In the genomic region with DNA sequence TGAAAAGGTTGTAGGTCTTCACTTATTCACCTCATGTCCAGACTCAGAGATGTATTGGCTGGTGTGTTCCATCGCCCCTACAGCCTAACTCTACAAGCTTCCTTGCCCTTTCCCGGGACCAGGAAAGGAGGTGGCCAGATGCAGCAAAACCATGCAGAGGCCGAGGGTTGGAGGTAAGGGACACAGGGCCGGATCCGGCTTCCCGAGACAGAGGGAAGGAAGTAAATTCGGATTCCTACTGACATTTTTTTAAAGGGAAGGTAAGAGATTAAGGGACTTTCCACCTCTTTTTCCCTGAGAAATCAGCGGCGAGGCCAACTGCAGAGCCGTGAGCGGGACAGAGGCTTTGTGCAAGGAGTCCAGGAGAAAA, we compare ENCODE assay signal across 10 cellular contexts. TPM values are rescaled to one million over a fixed set of nuclear protein-coding genes. Genes with fewer than 3 reads are reported as not detected.
DNase-seq lines count a peak whose midpoint lies in the region; ATAC-seq and TF ChIP-seq lines count a peak whose summit lies in the region.
"Had no signal": no experiment of that assay in that cellular context is flagged by ENCODE, and none has a peak within 500 bp of the region (broad histone marks: within the 10 kb centered on the region; RNA-seq: fewer than 3 reads in every experiment).

No MANE protein-coding gene starts in this region.

- H3K36me3 Mint-ChIP-seq in activated T-cell treated with anti-CD3 and anti-CD28 coated beads, Interleukin-2, amount 50 U/mL, for 4 hours (ENCODE audit: insufficient read depth) = no peaks in the 10 kb centered on the region
- no peaks in the 10 kb centered on the region for H3K36me3 Mint-ChIP-seq in stimulated activated naive B cell treated with anti-CD40 and anti-IgM and Interleukin-4, amounts not matched to agents 10 μg/mL and 1 μg/mL and 100 μg/mL, for 72 hours

- no peaks in the 10 kb centered on the region for H3K9me3 Mint-ChIP-seq in activated T-cell treated with anti-CD3 and anti-CD28 coated beads, Interleukin-2, amount 50 U/mL, for 4 hours
- H3K9me3 Mint-ChIP-seq in stimulated activated naive B cell treated with anti-CD40 and anti-IgM and Interleukin-4, amounts not matched to agents 10 μg/mL and 1 μg/mL and 100 μg/mL, for 72 hours = no peaks in the 10 kb centered on the region

- H3K36me3 ChIP-seq in iPS DF 6.9 (ENCODE audit: control insufficient read depth, insufficient read depth, low read length) = no peaks in the 10 kb centered on the region

- peaks cover 52% of the 10 kb centered on the region for H3K27me3 Mint-ChIP-seq in activated T-cell treated with anti-CD3 and anti-CD28 coated beads, Interleukin-2, amount 50 U/mL, for 4 hours (ENCODE audit: low read depth)
- H3K27me3 Mint-ChIP-seq in stimulated activated naive B cell treated with anti-CD40 and anti-IgM and Interleukin-4, amounts not matched to agents 10 μg/mL and 1 μg/mL and 100 μg/mL, for 72 hours = peaks cover 28 to 66% of the 10 kb centered on the region in 2 donors

- no peaks in the 10 kb centered on the region for H3K9me3 ChIP-seq in iPS DF 6.9 (ENCODE audit: control insufficient read depth, insufficient read depth, low read length)

- H3K4me3 ChIP-seq in iPS DF 6.9 (ENCODE audit: low read length) = peak overlapping the region; percentile 3; the same call in 1 of the 2 replicates

- no peak for ATAC-seq in activated T-cell treated with anti-CD3 and anti-CD28 coated beads, Interleukin-2, amount 50 U/mL, for 4 hours
- no peak for ATAC-seq in stimulated activated naive B cell treated with anti-CD40 and anti-IgM and Interleukin-4, amounts not matched to agents 10 μg/mL and 1 μg/mL and 100 μg/mL, for 72 hours (replicated peaks)

- peak overlapping the region; percentile 69 for H3K4me3 Mint-ChIP-seq in activated T-cell treated with anti-CD3 and anti-CD28 coated beads, Interleukin-2, amount 50 U/mL, for 4 hours
- peak overlapping the region; percentile 77 to 79 for H3K4me3 Mint-ChIP-seq in stimulated activated naive B cell treated with anti-CD40 and anti-IgM and Interleukin-4, amounts not matched to agents 10 μg/mL and 1 μg/mL and 100 μg/mL, for 72 hours

- peaks cover 11% of the 10 kb centered on the region for H3K4me1 Mint-ChIP-seq in activated T-cell treated with anti-CD3 and anti-CD28 coated beads, Interleukin-2, amount 50 U/mL, for 4 hours (ENCODE audit: low read depth)
- H3K4me1 Mint-ChIP-seq in stimulated activated naive B cell treated with anti-CD40 and anti-IgM and Interleukin-4, amounts not matched to agents 10 μg/mL and 1 μg/mL and 100 μg/mL, for 72 hours = peaks cover 11 to 18% of the 10 kb centered on the region in 2 donors

- no CpG with 5 or more reads among the region's 11 CpGs for WGBS in iPS DF 6.9 (ENCODE audit: insufficient coverage, insufficient read length)

- peak overlapping the region; percentile 47 for H3K27ac Mint-ChIP-seq in stimulated activated naive B cell treated with anti-CD40 and anti-IgM and Interleukin-4, amounts not matched to agents 10 μg/mL and 1 μg/mL and 100 μg/mL, for 72 hours

- H3K27ac ChIP-seq in VCaP (peak overlapping the region; percentile 81), iPS DF 6.9 (ENCODE audit: low read length) (no peak overlapping the region)

- no peak for TF ChIP-seq CTCF in VCaP (conservative IDR thresholded peaks at IDR 0.05)

- H3K27me3 ChIP-seq in iPS DF 6.9 (ENCODE audit: control insufficient read depth, insufficient read depth, low read length) = peaks cover 28% of the 10 kb centered on the region

- no peaks in the 10 kb centered on the region for H3K4me1 ChIP-seq in iPS DF 6.9 (ENCODE audit: control insufficient read depth, insufficient read depth, low read length)

- no peak for DNase-seq in activated T-cell treated with anti-CD3 and anti-CD28 coated beads, Interleukin-2, amount 50 U/mL, for 4 hours
- DNase-seq in activated T-cell treated with anti-CD3 and anti-CD28 coated beads, Interleukin-2, amount 50 U/mL, for 48 hours = no peak
- no peak for DNase-seq in iPS DF 6.9 (ENCODE audit: low read depth, low spot score)
- no peak for DNase-seq in stimulated activated naive B cell treated with anti-CD40 and anti-IgM and Interleukin-4, amounts not matched to agents 10 μg/mL and 1 μg/mL and 100 μg/mL, for 72 hours
- DNase-seq in effector CD8-positive, alpha-beta T cell (lab: John Stamatoyannopoulos, UW) = no peak
- DNase-seq in dermis blood vessel endothelial cell = no peak
- no peak for DNase-seq in NCI-H1694 (lab: John Stamatoyannopoulos, UW)
- DNase-seq: KBM-7; stimulated activated CD4-positive, alpha-beta T cell treated with anti-CD3 and anti-CD28 coated beads, Interleukin-2, amount 100 ng/mL, for 48 hours had no signal

RNA-seq across cellular contexts. Expression of gene EPHA10, which starts 12.7 kb away (rescaled TPM):
- under 1 TPM; 0.13 to 0.71 (median 0.27) TPM for total RNA-seq in activated T-cell treated with anti-CD3 and anti-CD28 coated beads, Interleukin-2, amount 50 U/mL, for 4 hours
- 0.05 TPM in 1 of 2 replicates, not detected in the other for total RNA-seq in dermis blood vessel endothelial cell

RNA-seq across cellular contexts. Expression of gene MANEAL, which starts 41.4 kb away (rescaled TPM):
- total RNA-seq in activated T-cell treated with anti-CD3 and anti-CD28 coated beads, Interleukin-2, amount 50 U/mL, for 4 hours = 1 to 10 TPM; 4.0 to 5.0 (median 4.7) TPM
- 1.0 TPM in 2 replicates for total RNA-seq in dermis blood vessel endothelial cell

RNA-seq across cellular contexts. Expression of gene C1orf122, which starts 55.4 kb away (rescaled TPM):
- 10 to 100 TPM; 54.0 to 59.2 (median 56.3) TPM for total RNA-seq in activated T-cell treated with anti-CD3 and anti-CD28 coated beads, Interleukin-2, amount 50 U/mL, for 4 hours
- total RNA-seq in dermis blood vessel endothelial cell = 21.4 and 23.0 TPM in 2 replicates

RNA-seq across cellular contexts. Expression of gene YRDC, which starts 55.8 kb away (rescaled TPM):
- total RNA-seq in activated T-cell treated with anti-CD3 and anti-CD28 coated beads, Interleukin-2, amount 50 U/mL, for 4 hours = 100 to 1,000 TPM; 178 to 187 (median 178) TPM
- 21.0 and 26.0 TPM in 2 replicates for total RNA-seq in dermis blood vessel endothelial cell

RNA-seq across cellular contexts. Expression of gene CDCA8, which starts 59.9 kb away (rescaled TPM):
- 10 to 100 TPM in 2 of 3 donors, 1 to 10 TPM in 1; 7.7 to 12.2 (median 10.0) TPM for total RNA-seq in activated T-cell treated with anti-CD3 and anti-CD28 coated beads, Interleukin-2, amount 50 U/mL, for 4 hours
- total RNA-seq in dermis blood vessel endothelial cell = 3.7 and 23.0 TPM in 2 replicates
